In genomic region chr12:25829192-25829591, GRCh38 we compare ENCODE assay signal across 10 cellular contexts.
DNase-seq lines count a peak whose midpoint lies in the region; ATAC-seq and TF ChIP-seq lines count a peak whose summit lies in the region.
"Had no signal": no experiment of that assay in that cellular context is flagged by ENCODE, and none has a peak within 500 bp of the region (broad histone marks: within the 10 kb centered on the region; RNA-seq: fewer than 3 reads in every experiment).

No MANE protein-coding gene starts in this region.

- no peak for TF ChIP-seq POLR2A in prostate gland (IDR thresholded peaks at IDR 0.05)

- H3K36me3 Mint-ChIP-seq in WTC11 = no peaks in the 10 kb centered on the region

- H3K9me3 Mint-ChIP-seq in WTC11 = no peaks in the 10 kb centered on the region

- BruUV-seq in Panc1 (replicated peaks; lab: Mats Ljungman, UMichigan) = no TSS peak

- ATAC-seq in Panc1 (no peak), HG03460 (IDR thresholded peaks at IDR 0.05; ENCODE audit: unreplicated experiment) (no peak), WTC11 (no peak), HG03135 (IDR thresholded peaks at IDR 0.05; ENCODE audit: unreplicated experiment) (no peak)

- H3K27ac Mint-ChIP-seq in WTC11 = no peak overlapping the region

- 23% methylated on average over 3 of the region's 3 CpGs for WGBS in prostate gland

- H3K36me3 ChIP-seq in Panc1 (ENCODE audit: control insufficient read depth, insufficient read depth, low read length) = no peaks in the 10 kb centered on the region
- no peaks in the 10 kb centered on the region for H3K36me3 ChIP-seq in fibroblast of lung (ENCODE audit: control insufficient read depth, insufficient read depth, low read length)
- no peaks in the 10 kb centered on the region for H3K36me3 ChIP-seq in prostate gland

- CTCF ChIA-PET in Panc1 (lab: Charles Lee) (no interaction called here), WTC11 (lab: Charles Lee) (no interaction called here)

- H3K9me3 ChIP-seq in Panc1 (ENCODE audit: control insufficient read depth, insufficient read depth, low read depth, low read length) (no peaks in the 10 kb centered on the region), fibroblast of lung (ENCODE audit: control insufficient read depth, insufficient read depth, low read depth, low read length) (no peaks in the 10 kb centered on the region), prostate gland (no peaks in the 10 kb centered on the region)

- H3K27ac ChIP-seq in Panc1 (ENCODE audit: low read length) (no peak overlapping the region), fibroblast of lung (ENCODE audit: insufficient read depth, low read length) (peak overlapping the region; percentile 40), prostate gland (no peak overlapping the region)

- no peak overlapping the region for H2AFZ ChIP-seq in fibroblast of lung (ENCODE audit: low read length)

- H3K79me2 ChIP-seq in fibroblast of lung (ENCODE audit: control insufficient read depth, insufficient read depth, low read length) = no peaks in the 10 kb centered on the region

- 0 out of 2 replicates have a peak, but pooled peaks cover 3% of the 10 kb centered on the region for H3K4me1 Mint-ChIP-seq in WTC11

- peak overlapping the region; percentile 15 for H3K4me2 ChIP-seq in fibroblast of lung (ENCODE audit: extremely low read depth, insufficient read depth, low read length)

- H3K27me3 Mint-ChIP-seq in WTC11 (ENCODE audit: low read depth) = no peaks in the 10 kb centered on the region

- intact Hi-C loops in Panc1 (cut with micrococcal nuclease; ENCODE audit: unreplicated experiment) = no loop called here
- intact Hi-C loops in prostate gland (cut with DNase I) = no loop called here

- POLR2A ChIA-PET in Panc1 (lab: Charles Lee) (no interaction called here), WTC11 (lab: Charles Lee) (no interaction called here)

- in situ Hi-C loops in Panc1 (cut with HindIII; ENCODE audit: low pct_unique_long_range_greater_than_20kb, low sequenced_read_pairs) = no loop called here

- H3K4me3 ChIP-seq in Panc1 (ENCODE audit: low read depth in 2 of 2, low read length in 2 of 2) (no peak overlapping the region), fibroblast of lung (replicated peaks in 1 of 4; ENCODE audit: control extremely low read depth in 1 of 4, insufficient read depth in 1 of 4, low read depth in 3 of 4, low read length in 4 of 4) (no peak overlapping the region), prostate gland (no peak overlapping the region)

- no peak overlapping the region for H3K4me3 Mint-ChIP-seq in WTC11

- H4K20me1 ChIP-seq in fibroblast of lung (ENCODE audit: control insufficient read depth, extremely low read depth, insufficient read depth, low read length) = no peaks in the 10 kb centered on the region

- H3K27me3 ChIP-seq in Panc1 (ENCODE audit: control insufficient read depth, insufficient read depth, low read length) = peaks cover 19% of the 10 kb centered on the region; the same call in 1 of the 2 replicates
- no peaks in the 10 kb centered on the region for H3K27me3 ChIP-seq in fibroblast of lung (ENCODE audit: control insufficient read depth, insufficient read depth, low read length)
- H3K27me3 ChIP-seq in prostate gland (replicated peaks; ENCODE audit: insufficient read depth) = no peaks in the 10 kb centered on the region

- TF ChIP-seq CTCF in Panc1 (IDR thresholded peaks at IDR 0.05) = 0 out of 2 replicates have a peak, but pooled peaks have one; percentile 7
- no peak for TF ChIP-seq CTCF in fibroblast of lung (conservative IDR thresholded peaks at IDR 0.05 in 1 of 2, IDR thresholded peaks at IDR 0.05 in 1 of 2; ENCODE audit: low read depth in 1 of 2, low read length in 2 of 2)
- TF ChIP-seq CTCF in prostate gland (IDR thresholded peaks at IDR 0.05) = peak in 1 of 4 experiments; percentile 5
- no peak for TF ChIP-seq CTCF in WTC11 (IDR thresholded peaks at IDR 0.05)

- no peak overlapping the region for H3K9ac ChIP-seq in fibroblast of lung (ENCODE audit: insufficient read depth, low read length)

- DNase-seq in DMS 273 treated with DMSO at 0.1 percent for 48 hours (lab: John Stamatoyannopoulos, UW) (peak; percentile 1), Panc1 (ENCODE audit: low read depth, low spot score) (no peak), fibroblast of lung (ENCODE audit: low read depth in 2 of 2) (peak; percentile 92 to 96), prostate gland (ENCODE audit: low spot score) (peak; percentile 66), NCI-H510A treated with DMSO at 0.1 percent for 48 hours (lab: John Stamatoyannopoulos, UW) (no peak), WTC11 (ENCODE audit: low spot score) (no peak)
- DNase-seq: activated CD8-positive, alpha-beta memory T cell treated with anti-CD3 and anti-CD28 coated beads for 24 hours; central memory CD4-positive, alpha-beta T cell had no signal

- no peaks in the 10 kb centered on the region for H3K4me1 ChIP-seq in Panc1 (ENCODE audit: control insufficient read depth, insufficient read depth, low read length)
- peaks cover 16% of the 10 kb centered on the region for H3K4me1 ChIP-seq in fibroblast of lung (ENCODE audit: control insufficient read depth, extremely low read depth, insufficient read depth, low read length)
- H3K4me1 ChIP-seq in prostate gland (replicated peaks) = no peaks in the 10 kb centered on the region

TF ChIP-seq in WTC11, 78 proteins besides CTCF, POLR2A, EP300 and RAD21:
- TF ChIP-seq ETV6 (CRISPR knock-in tag; IDR thresholded peaks at IDR 0.05) = no peak
- TF ChIP-seq GRHL2 (CRISPR knock-in tag; IDR thresholded peaks at IDR 0.05; ENCODE audit: insufficient replicate concordance, severe bottlenecking) = no peak
- TF ChIP-seq ERG (CRISPR knock-in tag; IDR thresholded peaks at IDR 0.05) = no peak

Comparison
In these comparisons a context has a peak if more than half of its experiments do, and no peak if none do; other contexts are left out.
1. DNase-seq: peak in DMS 273 treated with DMSO at 0.1 percent for 48 hours (single experiment), fibroblast of lung (2 of 2) and prostate gland (single experiment); none in Panc1 (single experiment), NCI-H510A treated with DMSO at 0.1 percent for 48 hours (single experiment) and WTC11 (single experiment).